In genomic region chr6:125957391-125957693, GRCh38 we compare ENCODE assay signal across 8 cellular contexts. TPM values are rescaled to one million over a fixed set of nuclear protein-coding genes. Genes with fewer than 3 reads are reported as not detected.
DNase-seq lines count a peak whose midpoint lies in the region; ATAC-seq and TF ChIP-seq lines count a peak whose summit lies in the region.

No MANE protein-coding gene starts in this region.

- no peaks in the 10 kb centered on the region for H3K27me3 ChIP-seq in DOHH2 (ENCODE audit: control insufficient read depth, low read length)
- no peaks in the 10 kb centered on the region for H3K27me3 ChIP-seq in foreskin keratinocyte

- CTCF ChIA-PET in RWPE1 (lab: Yijun Ruan, JAX) = interaction anchor here (0.5 to 2.1 kb wide), 7 partner anchors 17 to 882 kb away, joined by 3 to 12 read pairs (median 3); no protein-coding TSS in a partner anchor

- H3F3A ChIP-seq in DOHH2 (ENCODE audit: control insufficient read depth, insufficient read depth) = no peaks in the 10 kb centered on the region

- no peak for DNase-seq in RWPE1 (ENCODE audit: low spot score)
- DNase-seq in foreskin keratinocyte = no peak
- DNase-seq in skeletal muscle cell (ENCODE audit: low read depth) = no peak
- no peak for DNase-seq in GM20000 (ENCODE audit: low spot score)
- no peak for DNase-seq in stimulated activated CD4-positive, alpha-beta T cell treated with anti-CD3 and anti-CD28 coated beads, Interleukin-4, amount 100 ng/mL, for 4 hours
- no peak for DNase-seq in NCI-H1092 (lab: John Stamatoyannopoulos, UW)
- DNase-seq in HPDE6-E6E7 (ENCODE audit: extremely low spot score) = no peak

- no peaks in the 10 kb centered on the region for H3K9me2 ChIP-seq in DOHH2 (replicated peaks; ENCODE audit: control insufficient read depth, low read length)

- peaks cover 25% of the 10 kb centered on the region for H3K36me3 ChIP-seq in DOHH2 (ENCODE audit: control insufficient read depth, low read length)

- peaks cover 33% of the 10 kb centered on the region for H3K4me1 ChIP-seq in DOHH2 (ENCODE audit: control insufficient read depth, low read length)
- peaks cover 7% of the 10 kb centered on the region for H3K4me1 ChIP-seq in foreskin keratinocyte

- H3K4me3 ChIP-seq in DOHH2 (ENCODE audit: low read length) (peak overlapping the region; percentile 85), skeletal muscle cell (ENCODE audit: low read depth, low read length) (peak overlapping the region; percentile 85)

- no peaks in the 10 kb centered on the region for H3K9me3 ChIP-seq in DOHH2 (ENCODE audit: control insufficient read depth, insufficient read depth, low read length)

- H3K79me2 ChIP-seq in DOHH2 (ENCODE audit: control insufficient read depth, low read length) = peaks cover 50% of the 10 kb centered on the region

- no peak for TF ChIP-seq CTCF in DOHH2 (IDR thresholded peaks at IDR 0.05; ENCODE audit: low read depth, low read length, poor library complexity, severe bottlenecking)
- no peak for TF ChIP-seq CTCF in RWPE1 (conservative IDR thresholded peaks at IDR 0.05; ENCODE audit: low read depth)
- no peak for TF ChIP-seq CTCF in foreskin keratinocyte (conservative IDR thresholded peaks at IDR 0.05)
- no peak for TF ChIP-seq CTCF in GM20000 (IDR thresholded peaks at IDR 0.05; ENCODE audit: extremely low read depth, missing control alignments)

- peak overlapping the region; percentile 63 for H3K4me2 ChIP-seq in DOHH2 (ENCODE audit: low read length)

- POLR2A ChIA-PET in RWPE1 (lab: Yijun Ruan, JAX; ENCODE audit: low non-redundant PET) = interaction anchor here (0.9 kb wide), 1 partner anchor 29 kb away, joined by 4 read pairs; the partner anchor contains the start of gene TRMT11

- no peak for ATAC-seq in foreskin keratinocyte

- H4K20me1 ChIP-seq in DOHH2 (ENCODE audit: control insufficient read depth, insufficient read depth, low read depth, low read length) = no peaks in the 10 kb centered on the region

- peak overlapping the region; percentile 70 for H3K27ac ChIP-seq in DOHH2 (ENCODE audit: low read depth, low read length)
- H3K27ac ChIP-seq in RWPE1 = peak overlapping the region; percentile 88
- H3K27ac ChIP-seq in foreskin keratinocyte = peak overlapping the region; percentile 72

RNA-seq across cellular contexts. Expression of gene HINT3, which starts 0.8 kb away (rescaled TPM):
- 9.7 and 10.0 TPM in 2 replicates for total RNA-seq in foreskin keratinocyte
- polyA plus RNA-seq in foreskin keratinocyte = 4.5 and 5.5 TPM in 2 replicates

RNA-seq across cellular contexts. Expression of gene TRMT11, which starts 29.0 kb away (rescaled TPM):
- 16.0 and 19.8 TPM in 2 replicates for total RNA-seq in foreskin keratinocyte
- polyA plus RNA-seq in foreskin keratinocyte = 7.4 and 10.0 TPM in 2 replicates
